7 cellular contexts compared by ENCODE assay signal in genomic region chr20:45912344-45912682, GRCh38. TPM values are rescaled to one million over a fixed set of nuclear protein-coding genes. Genes with fewer than 3 reads are reported as not detected.
A peak's percentile ranks its signal among the peaks of the same experiment; 100 is the strongest.
DNase-seq lines count a peak whose midpoint lies in the region; ATAC-seq and TF ChIP-seq lines count a peak whose summit lies in the region.
"Had no signal": no experiment of that assay in that cellular context is flagged by ENCODE, and none has a peak within 500 bp of the region (broad histone marks: within the 10 kb centered on the region; RNA-seq: fewer than 3 reads in every experiment).

No MANE protein-coding gene starts in this region.

- no peaks in the 10 kb centered on the region for H3K36me3 Mint-ChIP-seq in activated T-cell treated with anti-CD3 and anti-CD28 coated beads, Interleukin-2, amount 50 U/mL, for 24 hours (ENCODE audit: low read depth)
- no peaks in the 10 kb centered on the region for H3K36me3 Mint-ChIP-seq in glutamatergic neuron (ENCODE audit: unreplicated experiment)

- TF ChIP-seq CTCF in glutamatergic neuron (IDR thresholded peaks at IDR 0.05; ENCODE audit: partially characterized antibody, unreplicated experiment) (no peak), thoracic aorta (IDR thresholded peaks at IDR 0.05) (no peak)

- no peak overlapping the region for H3K27ac Mint-ChIP-seq in activated T-cell treated with anti-CD3 and anti-CD28 coated beads, Interleukin-2, amount 50 U/mL, for 24 hours
- no peak overlapping the region for H3K27ac Mint-ChIP-seq in glutamatergic neuron (ENCODE audit: unreplicated experiment)

- peaks cover 22% of the 10 kb centered on the region for H3K4me1 Mint-ChIP-seq in activated T-cell treated with anti-CD3 and anti-CD28 coated beads, Interleukin-2, amount 50 U/mL, for 24 hours (ENCODE audit: low read depth)
- peaks cover 4% of the 10 kb centered on the region for H3K4me1 Mint-ChIP-seq in glutamatergic neuron (ENCODE audit: low read depth, unreplicated experiment)

- peak overlapping the region in 1 of 2 donors; percentile 71 for H3K27ac ChIP-seq in thoracic aorta

- DNase-seq in activated T-cell treated with anti-CD3 and anti-CD28 coated beads, Interleukin-2, amount 50 U/mL, for 24 hours: no peak
- DNase-seq in activated T-cell treated with anti-CD3 and anti-CD28 coated beads, Interleukin-2, amount 50 U/mL, for 48 hours: no peak
- DNase-seq in glutamatergic neuron (no peak), thoracic aorta (ENCODE audit: low spot score) (no peak), NCI-H2029 (lab: John Stamatoyannopoulos, UW) (no peak), D341Med (ENCODE audit: low spot score) (no peak)
- DNase-seq: AML-193 had no signal

- ATAC-seq in thoracic aorta (ENCODE audit: insufficient number of reproducible peaks, low FRiP score, low read depth): no peak

- H3K9me3 Mint-ChIP-seq in activated T-cell treated with anti-CD3 and anti-CD28 coated beads, Interleukin-2, amount 50 U/mL, for 24 hours: no peaks in the 10 kb centered on the region
- peaks cover 1% of the 10 kb centered on the region for H3K9me3 Mint-ChIP-seq in glutamatergic neuron (ENCODE audit: unreplicated experiment)

- H3K4me1 ChIP-seq in thoracic aorta (ENCODE audit: control insufficient read depth in 1 of 2, low read depth in 2 of 2): peaks cover 6 to 23% of the 10 kb centered on the region in 2 donors

- H3K9me3 ChIP-seq in thoracic aorta: no peaks in the 10 kb centered on the region

- H3K36me3 ChIP-seq in thoracic aorta: no peaks in the 10 kb centered on the region

- H3K27me3 Mint-ChIP-seq in activated T-cell treated with anti-CD3 and anti-CD28 coated beads, Interleukin-2, amount 50 U/mL, for 24 hours: peaks cover 36% of the 10 kb centered on the region
- peaks cover 4% of the 10 kb centered on the region for H3K27me3 Mint-ChIP-seq in glutamatergic neuron (ENCODE audit: unreplicated experiment)

- peak overlapping the region; percentile 81 for H3K4me3 ChIP-seq in thoracic aorta

- no peaks in the 10 kb centered on the region for H3K27me3 ChIP-seq in thoracic aorta (replicated peaks; ENCODE audit: insufficient read depth)

- peak overlapping the region; percentile 80 for H3K4me3 Mint-ChIP-seq in activated T-cell treated with anti-CD3 and anti-CD28 coated beads, Interleukin-2, amount 50 U/mL, for 24 hours
- H3K4me3 Mint-ChIP-seq in glutamatergic neuron (ENCODE audit: unreplicated experiment): peak overlapping the region; percentile 83

RNA-seq across cellular contexts. Expression of gene PLTP, which starts 0.4 kb away (rescaled TPM):
- 29.7 TPM for total RNA-seq in glutamatergic neuron (ENCODE audit: unreplicated experiment)
- 100 to 1,000 TPM; 182 to 637 TPM for total RNA-seq in thoracic aorta

RNA-seq across cellular contexts. Expression of gene CTSA, which starts 21.2 kb away (rescaled TPM):
- total RNA-seq in glutamatergic neuron (ENCODE audit: unreplicated experiment) (63.7 TPM), thoracic aorta (100 to 1,000 TPM in 1 of 2 donors, 10 to 100 TPM in 1; 73.7 to 109 TPM)

RNA-seq across cellular contexts. Expression of gene NEURL2, which starts 21.3 kb away (rescaled TPM):
- 3.5 TPM for total RNA-seq in glutamatergic neuron (ENCODE audit: unreplicated experiment)
- total RNA-seq in thoracic aorta: 10 to 100 TPM; 19.7 to 78.7 TPM

RNA-seq across cellular contexts. Expression of gene PCIF1, which starts 22.2 kb away (rescaled TPM):
- total RNA-seq in glutamatergic neuron (ENCODE audit: unreplicated experiment) (37.6 TPM), thoracic aorta (10 to 100 TPM; 22.6 to 34.7 TPM)

RNA-seq across cellular contexts. Expression of gene SPATA25, which starts 24.9 kb away (rescaled TPM):
- total RNA-seq in glutamatergic neuron (ENCODE audit: unreplicated experiment) (1.2 TPM), thoracic aorta (10 to 100 TPM; 16.6 to 16.7 TPM)
